In the genomic region with DNA sequence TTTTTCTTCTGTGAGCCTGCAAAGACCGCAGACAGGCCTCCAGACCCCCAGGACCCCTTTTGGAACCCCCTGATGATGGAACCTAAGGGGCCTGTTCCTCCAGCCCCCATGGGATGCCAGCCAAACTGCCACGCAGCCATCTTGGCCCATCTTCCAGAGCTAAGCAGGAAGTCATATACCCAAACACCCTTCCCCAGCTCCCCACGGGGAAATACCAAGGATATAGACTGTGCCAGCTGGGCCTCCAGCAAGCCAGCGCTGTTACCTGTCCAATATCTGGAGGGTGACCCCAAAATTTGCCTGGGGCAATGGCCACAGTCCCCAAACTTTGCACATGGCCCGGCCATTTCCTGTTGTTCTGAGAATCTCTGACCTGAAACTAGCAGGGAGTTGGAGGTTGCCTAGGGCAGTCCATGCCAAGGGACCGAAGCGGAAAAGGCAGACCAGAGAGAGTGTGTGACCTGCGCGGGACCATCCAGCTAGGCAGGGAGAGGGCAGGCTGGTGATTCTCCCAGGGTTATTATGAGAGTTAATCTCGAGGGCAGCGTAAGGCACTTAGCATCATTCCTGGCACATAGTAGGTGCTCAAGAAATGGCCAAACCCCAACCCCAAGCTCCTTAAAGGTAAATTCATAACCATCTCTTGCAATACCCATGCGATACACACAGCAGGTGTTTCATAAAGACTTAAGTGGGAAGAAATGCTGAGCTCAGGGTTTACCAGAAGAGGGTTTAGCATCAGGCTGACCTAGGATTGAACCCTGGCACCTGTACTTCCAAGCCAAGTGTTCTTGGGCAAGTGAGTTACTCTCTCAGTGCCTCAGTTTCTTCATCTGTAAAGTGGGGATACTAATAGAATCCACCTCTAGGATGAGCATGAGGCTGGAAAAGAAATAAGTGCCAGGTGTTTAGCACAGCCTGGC, we compare ENCODE assay signal across 27 cellular contexts. TPM values are rescaled to one million over a fixed set of nuclear protein-coding genes. Genes with fewer than 3 reads are reported as not detected.
DNase-seq lines count a peak whose midpoint lies in the region; ATAC-seq and TF ChIP-seq lines count a peak whose summit lies in the region.
"Had no signal": no experiment of that assay in that cellular context is flagged by ENCODE, and none has a peak within 500 bp of the region (broad histone marks: within the 10 kb centered on the region; RNA-seq: fewer than 3 reads in every experiment).

No MANE protein-coding gene starts in this region.

- peaks cover 46% of the 10 kb centered on the region for H3K36me3 Mint-ChIP-seq in Calu3 (ENCODE audit: insufficient read depth, unreplicated experiment)
- peaks cover under 1% of the 10 kb centered on the region for H3K36me3 Mint-ChIP-seq in stimulated activated memory B cell treated with anti-CD40 and anti-IgM and Interleukin-4, amounts not matched to agents 10 μg/mL and 1 μg/mL and 100 μg/mL, for 72 hours
- H3K36me3 Mint-ChIP-seq in H9 (ENCODE audit: insufficient read depth in 1 of 3, low read depth in 3 of 3) = no peaks in the 10 kb centered on the region
- no peaks in the 10 kb centered on the region for H3K36me3 Mint-ChIP-seq in activated CD4-positive, alpha-beta T cell treated with anti-CD3 and anti-CD28 coated beads, Interleukin-2, amount 10 ng/mL, durations not matched to agents 7 days and 5 days (ENCODE audit: low read depth)
- H3K36me3 Mint-ChIP-seq: natural killer cell, type B pancreatic cell had no signal

- H3K9ac ChIP-seq in OCI-LY1 (ENCODE audit: low read length) (no peak overlapping the region), H9 (ENCODE audit: extremely low read depth, insufficient read length, low read length) (no peak overlapping the region)

- no peak overlapping the region for H3K23ac ChIP-seq in H9 (ENCODE audit: insufficient read length, low read depth, low read length)

- peaks cover 12% of the 10 kb centered on the region for H3K23me2 ChIP-seq in H9 (ENCODE audit: insufficient read length, low read depth, low read length, poor library complexity, severe bottlenecking)

- POLR2A ChIA-PET in activated CD4-positive, alpha-beta T cell treated with anti-CD3 and anti-CD28 coated beads, Interleukin-2, amount 10 ng/mL, durations not matched to agents 7 days and 5 days (lab: Charles Lee) = no interaction called here

- no peak overlapping the region for H2BK12ac ChIP-seq in H9 (ENCODE audit: insufficient read length, low read depth, low read length)

- H4K91ac ChIP-seq in H9 (ENCODE audit: insufficient read length, low read depth, low read length) = no peak overlapping the region

- no peaks in the 10 kb centered on the region for H3K79me1 ChIP-seq in H9 (ENCODE audit: insufficient read depth, low read depth, low read length, poor library complexity, severe bottlenecking)

- ATAC-seq in stimulated activated memory B cell treated with anti-CD40 and anti-IgM and Interleukin-4, amounts not matched to agents 10 μg/mL and 1 μg/mL and 100 μg/mL, for 72 hours = no peak
- ATAC-seq in GM18868 (IDR thresholded peaks at IDR 0.05; ENCODE audit: unreplicated experiment) = no peak
- ATAC-seq: activated CD8-positive, alpha-beta T cell treated with anti-CD3 and anti-CD28 coated beads, Interleukin-2, amount 10 ng/mL, durations not matched to agents 7 days and 5 days; natural killer cell had no signal

- H3K79me2 ChIP-seq in OCI-LY1 (ENCODE audit: insufficient read depth, low read length) = peaks cover 22% of the 10 kb centered on the region
- no peaks in the 10 kb centered on the region for H3K79me2 ChIP-seq in H9 (ENCODE audit: insufficient read depth, low read length)

- H3K4me3 Mint-ChIP-seq in Calu3 (ENCODE audit: low read depth, unreplicated experiment) (no peak overlapping the region), H9 (no peak overlapping the region)
- H3K4me3 Mint-ChIP-seq in stimulated activated memory B cell treated with anti-CD40 and anti-IgM and Interleukin-4, amounts not matched to agents 10 μg/mL and 1 μg/mL and 100 μg/mL, for 72 hours = no peak overlapping the region
- H3K4me3 Mint-ChIP-seq in activated CD4-positive, alpha-beta T cell treated with anti-CD3 and anti-CD28 coated beads, Interleukin-2, amount 10 ng/mL, durations not matched to agents 7 days and 5 days = no peak overlapping the region
- H3K4me3 Mint-ChIP-seq: activated CD8-positive, alpha-beta T cell treated with anti-CD3 and anti-CD28 coated beads, Interleukin-2, amount 10 ng/mL, durations not matched to agents 7 days and 5 days; natural killer cell; T-helper 1 cell treated with Interleukin-12 subunit alpha and Interleukin-12 subunit beta and Interleukin-4 antibody, amounts not matched to agents 30 μg/mL and 1 μg/mL, for 36 hours; type B pancreatic cell had no signal

- no peak overlapping the region for H3T11ph ChIP-seq in H9 (ENCODE audit: low read length)

- no peaks in the 10 kb centered on the region for H4K20me1 ChIP-seq in OCI-LY1 (ENCODE audit: insufficient read depth, low read length)
- H4K20me1 ChIP-seq in H9 (ENCODE audit: control insufficient read depth, insufficient read depth, insufficient read length) = no peaks in the 10 kb centered on the region

- no peak overlapping the region for H3K18ac ChIP-seq in H9 (ENCODE audit: insufficient read length, low read depth, low read length)

- H3K27ac Mint-ChIP-seq in Calu3 (ENCODE audit: unreplicated experiment) (peak overlapping the region; percentile 50), H9 (no peak overlapping the region)
- H3K27ac Mint-ChIP-seq in stimulated activated memory B cell treated with anti-CD40 and anti-IgM and Interleukin-4, amounts not matched to agents 10 μg/mL and 1 μg/mL and 100 μg/mL, for 72 hours = peak overlapping the region; percentile 95
- H3K27ac Mint-ChIP-seq in activated CD4-positive, alpha-beta T cell treated with anti-CD3 and anti-CD28 coated beads, Interleukin-2, amount 10 ng/mL, durations not matched to agents 7 days and 5 days = no peak overlapping the region
- H3K27ac Mint-ChIP-seq: activated CD8-positive, alpha-beta T cell treated with anti-CD3 and anti-CD28 coated beads, Interleukin-2, amount 10 ng/mL, durations not matched to agents 7 days and 5 days; natural killer cell; T-helper 1 cell treated with Interleukin-12 subunit alpha and Interleukin-12 subunit beta and Interleukin-4 antibody, amounts not matched to agents 30 μg/mL and 1 μg/mL, for 36 hours; type B pancreatic cell had no signal

- no peak overlapping the region for H2BK120ac ChIP-seq in H9 (ENCODE audit: low read depth, low read length, poor library complexity, severe bottlenecking)

- no peaks in the 10 kb centered on the region for H3K27me3 Mint-ChIP-seq in Calu3 (ENCODE audit: unreplicated experiment)
- H3K27me3 Mint-ChIP-seq in stimulated activated memory B cell treated with anti-CD40 and anti-IgM and Interleukin-4, amounts not matched to agents 10 μg/mL and 1 μg/mL and 100 μg/mL, for 72 hours = no peaks in the 10 kb centered on the region
- peaks cover 30% of the 10 kb centered on the region for H3K27me3 Mint-ChIP-seq in H9 (ENCODE audit: low read depth)
- H3K27me3 Mint-ChIP-seq in activated CD4-positive, alpha-beta T cell treated with anti-CD3 and anti-CD28 coated beads, Interleukin-2, amount 10 ng/mL, durations not matched to agents 7 days and 5 days = peaks cover 4% of the 10 kb centered on the region

- H3K4me3 ChIP-seq in OCI-LY1 (ENCODE audit: low read depth, low read length, poor library complexity, severe bottlenecking) (no peak overlapping the region), esophagus (ENCODE audit: low read depth in 1 of 2, low read length in 2 of 2) (no peak overlapping the region)
- H3K4me3 ChIP-seq: left ventricle myocardium inferior had no signal

- H4K5ac ChIP-seq in H9 (ENCODE audit: insufficient read length, low read depth, low read length) = no peak overlapping the region

- H3K14ac ChIP-seq in H9 (ENCODE audit: insufficient read depth, low read length) = no peak overlapping the region

- H2AK5ac ChIP-seq in H9 (ENCODE audit: insufficient read length, low read length) = no peak overlapping the region

- no peaks in the 10 kb centered on the region for H3K9me2 ChIP-seq in OCI-LY1 (ENCODE audit: low read depth, low read length)

- H3K4me1 Mint-ChIP-seq in Calu3 (ENCODE audit: low read depth, unreplicated experiment) (peaks cover 45% of the 10 kb centered on the region), H9 (peaks cover 8 to 20% of the 10 kb centered on the region in 2 experiments)
- H3K4me1 Mint-ChIP-seq in stimulated activated memory B cell treated with anti-CD40 and anti-IgM and Interleukin-4, amounts not matched to agents 10 μg/mL and 1 μg/mL and 100 μg/mL, for 72 hours = peaks cover 52% of the 10 kb centered on the region
- H3K4me1 Mint-ChIP-seq in activated CD4-positive, alpha-beta T cell treated with anti-CD3 and anti-CD28 coated beads, Interleukin-2, amount 10 ng/mL, durations not matched to agents 7 days and 5 days = peaks cover 19% of the 10 kb centered on the region

- no peak overlapping the region for H3K56ac ChIP-seq in H9 (ENCODE audit: insufficient read length, low read depth, low read length)

- DNase-seq in Calu3 = no peak
- no peak for DNase-seq in H9
- DNase-seq in activated CD4-positive, alpha-beta T cell treated with anti-CD3 and anti-CD28 coated beads, Interleukin-2, amount 10 ng/mL, durations not matched to agents 7 days and 5 days = no peak
- DNase-seq: activated CD8-positive, alpha-beta T cell treated with anti-CD3 and anti-CD28 coated beads, Interleukin-2, amount 10 ng/mL, durations not matched to agents 7 days and 5 days; activated effector memory CD4-positive, alpha-beta T cell treated with Interleukin-2 at 50 U/mL for 16 hours; activated T-cell treated with anti-CD3 and anti-CD28 coated beads for 4 hours; central memory CD4-positive, alpha-beta T cell; EL; GOT3; left ventricle myocardium inferior; natural killer cell; NCI-H1092; NCI-H187; NCI-H2171 treated with DMSO at 0.1 percent for 48 hours; NCI-H524; retina; small intestine; stimulated activated CD4-positive, alpha-beta T cell treated with anti-CD3 and anti-CD28 coated beads, Interleukin-2, amount 100 ng/mL, for 24 hours had no signal

- no peak overlapping the region for H4K8ac ChIP-seq in H9 (replicated peaks; ENCODE audit: insufficient read length, low read depth, low read length)

- H3K9me3 Mint-ChIP-seq in Calu3 (ENCODE audit: low read depth, unreplicated experiment) (no peaks in the 10 kb centered on the region), H9 (no peaks in the 10 kb centered on the region; a peak in 1 of 5 replicates)
- no peaks in the 10 kb centered on the region for H3K9me3 Mint-ChIP-seq in stimulated activated memory B cell treated with anti-CD40 and anti-IgM and Interleukin-4, amounts not matched to agents 10 μg/mL and 1 μg/mL and 100 μg/mL, for 72 hours
- no peaks in the 10 kb centered on the region for H3K9me3 Mint-ChIP-seq in activated CD4-positive, alpha-beta T cell treated with anti-CD3 and anti-CD28 coated beads, Interleukin-2, amount 10 ng/mL, durations not matched to agents 7 days and 5 days
- H3K9me3 Mint-ChIP-seq: natural killer cell; T-helper 1 cell treated with Interleukin-12 subunit alpha and Interleukin-12 subunit beta and Interleukin-4 antibody, amounts not matched to agents 30 μg/mL and 1 μg/mL, for 36 hours; type B pancreatic cell had no signal

- no peak overlapping the region for H2BK15ac ChIP-seq in H9 (ENCODE audit: low read depth, low read length)

- peaks cover 23% of the 10 kb centered on the region; the same call in 1 of the 2 replicates for H3K36me3 ChIP-seq in OCI-LY1 (ENCODE audit: insufficient read depth, low read length)
- no peaks in the 10 kb centered on the region for H3K36me3 ChIP-seq in esophagus (ENCODE audit: control insufficient read depth in 2 of 2, insufficient read depth in 2 of 2, low read length in 1 of 2)
- H3K36me3 ChIP-seq: left ventricle myocardium inferior had no signal

- CTCF ChIA-PET in Calu3 (lab: Charles Lee) = interaction anchor here (0.7 to 6.7 kb wide), 2 partner anchors 14 to 475 kb away, joined by 5 to 108 read pairs; partner anchors contain the start of gene CFAP73
- CTCF ChIA-PET in activated CD4-positive, alpha-beta T cell treated with anti-CD3 and anti-CD28 coated beads, Interleukin-2, amount 10 ng/mL, durations not matched to agents 7 days and 5 days (lab: Charles Lee) = interaction anchor here (1.4 kb wide), 1 partner anchor 15 kb away, joined by 6 read pairs; no protein-coding TSS in a partner anchor

- no peak overlapping the region for H2BK20ac ChIP-seq in H9 (ENCODE audit: low read depth, low read length, poor library complexity, severe bottlenecking)

- H3K9me3 ChIP-seq in OCI-LY1 (ENCODE audit: low read length) (no peaks in the 10 kb centered on the region), esophagus (ENCODE audit: control insufficient read depth in 2 of 2, insufficient read depth in 1 of 2, low read depth in 1 of 2, low read length in 1 of 2) (no peaks in the 10 kb centered on the region), H9 (ENCODE audit: control insufficient read depth, low read depth, low read length) (no peaks in the 10 kb centered on the region)
- H3K9me3 ChIP-seq: left ventricle myocardium inferior had no signal

- H3K4ac ChIP-seq in H9 (ENCODE audit: low read depth, low read length) = no peak overlapping the region

- BruUV-seq in Calu3 (replicated peaks; lab: Mats Ljungman, UMichigan) = no TSS peak

- no peaks in the 10 kb centered on the region for H3F3A ChIP-seq in OCI-LY1 (ENCODE audit: insufficient read depth, low read length)

- WGBS in esophagus, 2 donors = 78 to 82% methylated on average over 12 of the region's 12 CpGs
- WGBS in H9 (ENCODE audit: extremely low coverage, insufficient read length, low lambda C conversion rate) = no CpG with 5 or more reads among the region's 12 CpGs

- TF ChIP-seq CTCF in Calu3 (IDR thresholded peaks at IDR 0.05; ENCODE audit: unreplicated experiment) (no peak), OCI-LY1 (IDR thresholded peaks at IDR 0.05; ENCODE audit: low read length) (no peak), H9 (conservative IDR thresholded peaks at IDR 0.05) (no peak)

- H3K27ac ChIP-seq in OCI-LY1 (ENCODE audit: low read depth, low read length, poor library complexity, severe bottlenecking) (peak overlapping the region; percentile 74), esophagus (ENCODE audit: low read depth in 2 of 2, low read length in 1 of 2) (peak overlapping the region; percentile 25 to 93), H9 (ENCODE audit: insufficient read length, low read depth, low read length) (no peak overlapping the region)
- H3K27ac ChIP-seq: left ventricle myocardium inferior had no signal

- H2AFZ ChIP-seq in OCI-LY1 (ENCODE audit: low read length) (no peak overlapping the region), H9 (ENCODE audit: low read length) (no peak overlapping the region)

- H3K4me1 ChIP-seq in OCI-LY1 (ENCODE audit: insufficient read depth, low read length, severe bottlenecking) = peaks cover 66% of the 10 kb centered on the region
- peaks cover 0 to 7% of the 10 kb centered on the region in 2 donors for H3K4me1 ChIP-seq in esophagus (ENCODE audit: control insufficient read depth in 2 of 2, insufficient read depth in 2 of 2, low read length in 1 of 2)
- no peaks in the 10 kb centered on the region for H3K4me1 ChIP-seq in H9 (ENCODE audit: insufficient read depth, low read length)

- no peak overlapping the region for H2BK5ac ChIP-seq in H9 (ENCODE audit: insufficient read length, low read length)

- intact Hi-C loops in Calu3 (cut with micrococcal nuclease; ENCODE audit: unreplicated experiment) = loop anchor here (2.0 kb wide), 1 partner anchor 39 kb away; no protein-coding TSS in a partner anchor

- H3K4me2 ChIP-seq in OCI-LY1 (ENCODE audit: low read length) (no peak overlapping the region), H9 (ENCODE audit: insufficient read depth, insufficient read length, low read length) (no peak overlapping the region)

- H3K27me3 ChIP-seq in OCI-LY1 (ENCODE audit: insufficient read depth, low read length) (no peaks in the 10 kb centered on the region), esophagus (ENCODE audit: control insufficient read depth in 1 of 2, insufficient read depth in 2 of 2, low read length in 2 of 2) (no peaks in the 10 kb centered on the region), H9 (ENCODE audit: insufficient read depth, low read length) (no peaks in the 10 kb centered on the region)

RNA-seq across cellular contexts. Expression of gene RASAL1, which starts 2.6 kb away (rescaled TPM):
- total RNA-seq in Calu3 (2022) (59.7 and 85.9 TPM in 2 replicates), H9 (2021) (2.3 and 2.7 TPM in 2 replicates)
- 10 to 100 TPM; 43.4 to 52.7 TPM for polyA plus RNA-seq in esophagus
- total RNA-seq in activated CD4-positive, alpha-beta T cell treated with anti-CD3 and anti-CD28 coated beads, Interleukin-2, amount 10 ng/mL, durations not matched to agents 7 days and 5 days = under 1 TPM; 0.20 to 0.40 TPM
- total RNA-seq: endothelial cell of umbilical vein, left ventricle myocardium inferior, natural killer cell, omental fat pad had no signal
- polyA plus RNA-seq: endothelial cell of umbilical vein had no signal

RNA-seq across cellular contexts. Expression of gene CFAP73, which starts 11.4 kb away (rescaled TPM):
- 2.3 and 3.2 TPM in 2 replicates for total RNA-seq in Calu3 (2022)
- polyA plus RNA-seq in esophagus = under 1 TPM; 0.35 to 0.73 TPM
- total RNA-seq in H9 (2021) = not detected in 2 replicates
- under 1 TPM; 0.37 to 0.42 TPM for total RNA-seq in activated CD4-positive, alpha-beta T cell treated with anti-CD3 and anti-CD28 coated beads, Interleukin-2, amount 10 ng/mL, durations not matched to agents 7 days and 5 days
- total RNA-seq: endothelial cell of umbilical vein, left ventricle myocardium inferior, natural killer cell, omental fat pad, SK-MEL-5 had no signal
- polyA plus RNA-seq: endothelial cell of umbilical vein had no signal

RNA-seq across cellular contexts. Expression of gene DDX54, which starts 47.2 kb away (rescaled TPM):
- 104 and 112 TPM in 2 replicates for total RNA-seq in Calu3 (2022)
- 10 to 100 TPM; 34.3 to 49.1 TPM for polyA plus RNA-seq in esophagus
- total RNA-seq in H9 (2021) = 83.0 TPM in 2 replicates
- total RNA-seq in activated CD4-positive, alpha-beta T cell treated with anti-CD3 and anti-CD28 coated beads, Interleukin-2, amount 10 ng/mL, durations not matched to agents 7 days and 5 days = 10 to 100 TPM; 65.6 to 72.0 TPM

RNA-seq across cellular contexts. Expression of gene RITA1, which starts 47.4 kb away (rescaled TPM):
- total RNA-seq in Calu3 (2022) (27.4 and 28.4 TPM in 2 replicates), H9 (2021) (26.0 and 26.1 TPM in 2 replicates)
- polyA plus RNA-seq in esophagus = 10 to 100 TPM in 1 of 2 donors, 1 to 10 TPM in 1; 6.8 to 14.6 TPM
- 10 to 100 TPM; 17.0 to 18.0 TPM for total RNA-seq in activated CD4-positive, alpha-beta T cell treated with anti-CD3 and anti-CD28 coated beads, Interleukin-2, amount 10 ng/mL, durations not matched to agents 7 days and 5 days

Comparison
In these comparisons a context has a peak if more than half of its experiments do, and no peak if none do; other contexts are left out.
1. H3K27ac Mint-ChIP-seq: peak in Calu3 (single experiment) and stimulated activated memory B cell treated with anti-CD40 and anti-IgM and Interleukin-4, amounts not matched to agents 10 μg/mL and 1 μg/mL and 100 μg/mL, for 72 hours (single experiment); none in H9 (0 of 3) and activated CD4-positive, alpha-beta T cell treated with anti-CD3 and anti-CD28 coated beads, Interleukin-2, amount 10 ng/mL, durations not matched to agents 7 days and 5 days (single experiment).
2. RNA of gene RASAL1, which starts 2.6 kb away (total RNA-seq): 59.7 to 85.9 TPM in Calu3; 2.3 to 2.7 TPM in H9 and 0.20 to 0.40 TPM in activated CD4-positive, alpha-beta T cell treated with anti-CD3 and anti-CD28 coated beads, Interleukin-2, amount 10 ng/mL, durations not matched to agents 7 days and 5 days; every median in the first group is over 10 times any median in the second.